ENCODE assay signal across 15 cellular contexts in genomic region chr3:183828538-183828870, GRCh38. TPM values are rescaled to one million over a fixed set of nuclear protein-coding genes. Genes with fewer than 3 reads are reported as not detected.
A peak's percentile ranks its signal among the peaks of the same experiment; 100 is the strongest.
DNase-seq lines count a peak whose midpoint lies in the region; ATAC-seq and TF ChIP-seq lines count a peak whose summit lies in the region.
"Had no signal": no experiment of that assay in that cellular context is flagged by ENCODE, and none has a peak within 500 bp of the region (broad histone marks: within the 10 kb centered on the region; RNA-seq: fewer than 3 reads in every experiment).

No MANE protein-coding gene starts in this region.

- peak; percentile 36 for DNase-seq in activated CD8-positive, alpha-beta memory T cell treated with anti-CD3 and anti-CD28 coated beads, Interleukin-2, amount 10 ng/mL, durations not matched to agents 7 days and 5 days
- DNase-seq in activated CD8-positive, alpha-beta memory T cell treated with anti-CD3 and anti-CD28 coated beads, Interleukin-2, amount 50 U/mL, for 48 hours: no peak
- DNase-seq in RWPE1 (ENCODE audit: low spot score): no peak
- no peak for DNase-seq in effector memory CD8-positive, alpha-beta T cell
- DNase-seq in osteocyte (ENCODE audit: extremely low spot score, unreplicated experiment): peak; percentile 69
- no peak for DNase-seq in medulla oblongata (ENCODE audit: extremely low spot score)
- DNase-seq in NCI-H187 (lab: John Stamatoyannopoulos, UW): no peak
- DNase-seq in NCI-H526 treated with DMSO at 0.1 percent for 48 hours (lab: John Stamatoyannopoulos, UW): no peak
- DNase-seq: 8988T, AML-193, DMS53, GF-D8, HCEC 1CT, HFFc6 had no signal

- H3K36me3 Mint-ChIP-seq in activated CD8-positive, alpha-beta memory T cell treated with anti-CD3 and anti-CD28 coated beads, Interleukin-2, amount 10 ng/mL, durations not matched to agents 7 days and 5 days: peaks cover 2% of the 10 kb centered on the region
- peaks cover 33% of the 10 kb centered on the region for H3K36me3 Mint-ChIP-seq in effector memory CD8-positive, alpha-beta T cell (ENCODE audit: insufficient read depth)
- H3K36me3 Mint-ChIP-seq in osteocyte (ENCODE audit: unreplicated experiment): peaks cover 21% of the 10 kb centered on the region

- H3K4me1 Mint-ChIP-seq in activated CD8-positive, alpha-beta memory T cell treated with anti-CD3 and anti-CD28 coated beads, Interleukin-2, amount 10 ng/mL, durations not matched to agents 7 days and 5 days: peaks cover 15% of the 10 kb centered on the region
- H3K4me1 Mint-ChIP-seq in effector memory CD8-positive, alpha-beta T cell (ENCODE audit: low read depth in 2 of 2): peaks cover 8 to 10% of the 10 kb centered on the region in 2 donors
- peaks cover 17% of the 10 kb centered on the region for H3K4me1 Mint-ChIP-seq in osteocyte (ENCODE audit: unreplicated experiment)

- no peak for TF ChIP-seq CTCF in RWPE1 (conservative IDR thresholded peaks at IDR 0.05; ENCODE audit: low read depth)
- TF ChIP-seq CTCF in osteocyte (IDR thresholded peaks at IDR 0.05): no peak

- ATAC-seq in activated CD8-positive, alpha-beta memory T cell treated with anti-CD3 and anti-CD28 coated beads, Interleukin-2, amount 10 ng/mL, durations not matched to agents 7 days and 5 days: no peak
- no peak for ATAC-seq in effector memory CD8-positive, alpha-beta T cell (replicated peaks)

- no peak overlapping the region for H3K27ac Mint-ChIP-seq in activated CD8-positive, alpha-beta memory T cell treated with anti-CD3 and anti-CD28 coated beads, Interleukin-2, amount 10 ng/mL, durations not matched to agents 7 days and 5 days
- H3K27ac Mint-ChIP-seq in effector memory CD8-positive, alpha-beta T cell: peak overlapping the region; percentile 28 to 46
- H3K27ac Mint-ChIP-seq in osteocyte (ENCODE audit: unreplicated experiment): no peak overlapping the region
- H3K27ac Mint-ChIP-seq: HFFc6 had no signal

- POLR2A ChIA-PET in RWPE1 (lab: Yijun Ruan, JAX; ENCODE audit: low non-redundant PET): no interaction called here

- CTCF ChIA-PET in activated CD8-positive, alpha-beta memory T cell treated with anti-CD3 and anti-CD28 coated beads, Interleukin-2, amount 10 ng/mL, durations not matched to agents 7 days and 5 days (lab: Charles Lee): interaction anchor here (1.4 to 4.5 kb wide), 3 partner anchors 10 to 56 kb away, joined by 3 to 23 read pairs (median 4); partner anchors contain the start of gene PARL
- CTCF ChIA-PET in RWPE1 (lab: Yijun Ruan, JAX): interaction anchor here (0.6 kb wide), 2 partner anchors 14 to 237 kb away, joined by 3 to 7 read pairs; no protein-coding TSS in a partner anchor

- peaks cover 12% of the 10 kb centered on the region for H3K27me3 Mint-ChIP-seq in activated CD8-positive, alpha-beta memory T cell treated with anti-CD3 and anti-CD28 coated beads, Interleukin-2, amount 10 ng/mL, durations not matched to agents 7 days and 5 days
- no peaks in the 10 kb centered on the region for H3K27me3 Mint-ChIP-seq in effector memory CD8-positive, alpha-beta T cell
- H3K27me3 Mint-ChIP-seq in osteocyte (ENCODE audit: unreplicated experiment): no peaks in the 10 kb centered on the region

- H3K4me3 Mint-ChIP-seq in activated CD8-positive, alpha-beta memory T cell treated with anti-CD3 and anti-CD28 coated beads, Interleukin-2, amount 10 ng/mL, durations not matched to agents 7 days and 5 days: no peak overlapping the region
- H3K4me3 Mint-ChIP-seq in effector memory CD8-positive, alpha-beta T cell: no peak overlapping the region
- no peak overlapping the region for H3K4me3 Mint-ChIP-seq in osteocyte (ENCODE audit: unreplicated experiment)
- H3K4me3 Mint-ChIP-seq: HFFc6 had no signal

- H3K9me3 Mint-ChIP-seq in activated CD8-positive, alpha-beta memory T cell treated with anti-CD3 and anti-CD28 coated beads, Interleukin-2, amount 10 ng/mL, durations not matched to agents 7 days and 5 days (ENCODE audit: low read depth): no peaks in the 10 kb centered on the region
- H3K9me3 Mint-ChIP-seq in effector memory CD8-positive, alpha-beta T cell: no peaks in the 10 kb centered on the region
- no peaks in the 10 kb centered on the region for H3K9me3 Mint-ChIP-seq in osteocyte (ENCODE audit: unreplicated experiment)
- H3K9me3 Mint-ChIP-seq: HFFc6 had no signal

- H3K27ac ChIP-seq in RWPE1: peak overlapping the region; percentile 68; the same call in 1 of the 2 replicates
- H3K27ac ChIP-seq: BLaER1 had no signal

RNA-seq across cellular contexts. Expression of gene MAP6D1, which starts 3.1 kb away (rescaled TPM):
- total RNA-seq in activated CD8-positive, alpha-beta memory T cell treated with anti-CD3 and anti-CD28 coated beads, Interleukin-2, amount 10 ng/mL, durations not matched to agents 7 days and 5 days: under 1 TPM; 0.47 to 0.70 TPM
- total RNA-seq in osteocyte: 4.2 and 4.6 TPM in 2 replicates

RNA-seq across cellular contexts. Expression of gene PARL, which starts 56.2 kb away (rescaled TPM):
- total RNA-seq in activated CD8-positive, alpha-beta memory T cell treated with anti-CD3 and anti-CD28 coated beads, Interleukin-2, amount 10 ng/mL, durations not matched to agents 7 days and 5 days: 10 to 100 TPM; 48.2 to 62.3 TPM
- 45.5 and 52.3 TPM in 2 replicates for total RNA-seq in osteocyte

Comparison
In these comparisons a context has a peak if more than half of its experiments do, and no peak if none do; other contexts are left out.
1. DNase-seq: peak in activated CD8-positive, alpha-beta memory T cell treated with anti-CD3 and anti-CD28 coated beads, Interleukin-2, amount 10 ng/mL, durations not matched to agents 7 days and 5 days (single experiment) and osteocyte (single experiment); none in activated CD8-positive, alpha-beta memory T cell treated with anti-CD3 and anti-CD28 coated beads, Interleukin-2, amount 50 U/mL, for 48 hours (single experiment), RWPE1 (single experiment), effector memory CD8-positive, alpha-beta T cell (0 of 3), medulla oblongata (single experiment), NCI-H187 (0 of 2) and NCI-H526 treated with DMSO at 0.1 percent for 48 hours (single experiment).
2. H3K27ac Mint-ChIP-seq: peak in effector memory CD8-positive, alpha-beta T cell (2 of 2); none in activated CD8-positive, alpha-beta memory T cell treated with anti-CD3 and anti-CD28 coated beads, Interleukin-2, amount 10 ng/mL, durations not matched to agents 7 days and 5 days (single experiment) and osteocyte (single experiment).